In genomic region chr2:187271825-187272224, GRCh38 we compare ENCODE assay signal across 1 cellular context.
TF ChIP-seq lines count a peak whose summit lies in the region.

No MANE protein-coding gene starts in this region.

TF ChIP-seq in HCT116, 20 proteins besides CTCF, POLR2A, EP300 and RAD21 (continued from another document):
- TF ChIP-seq CEBPB (IDR thresholded peaks at IDR 0.05; ENCODE audit: low read depth) (no peak), EZH2 (IDR thresholded peaks at IDR 0.05) (no peak), REST (IDR thresholded peaks at IDR 0.05; ENCODE audit: low read depth) (no peak), JUND (IDR thresholded peaks at IDR 0.05) (no peak), ZFX (IDR thresholded peaks at IDR 0.05) (no peak), SIN3A (IDR thresholded peaks at IDR 0.05; ENCODE audit: low read depth) (no peak), TCF7L2 (IDR thresholded peaks at IDR 0.05; ENCODE audit: borderline replicate concordance, extremely low read depth, insufficient read depth, insufficient read length) (no peak)
TF ChIP-seq in HCT116: peak in this region for 0.
